9 cellular contexts compared by ENCODE assay signal in genomic region chr20:45036044-45036755, GRCh38.
DNase-seq lines count a peak whose midpoint lies in the region; ATAC-seq and TF ChIP-seq lines count a peak whose summit lies in the region.
"Had no signal": no experiment of that assay in that cellular context is flagged by ENCODE, and none has a peak within 500 bp of the region (broad histone marks: within the 10 kb centered on the region; RNA-seq: fewer than 3 reads in every experiment).

No MANE protein-coding gene starts in this region.

- intact Hi-C loops in A673 (cut with micrococcal nuclease; ENCODE audit: unreplicated experiment): no loop called here

- no peaks in the 10 kb centered on the region for H3K36me3 ChIP-seq in A673 (ENCODE audit: insufficient read depth, low read length, poor library complexity, severe bottlenecking)
- H3K36me3 ChIP-seq in MG63: peaks cover 14% of the 10 kb centered on the region

- no peak for TF ChIP-seq CTCF in A673 (conservative IDR thresholded peaks at IDR 0.05; ENCODE audit: low read depth, low read length)

- no peaks in the 10 kb centered on the region for H3K9me3 ChIP-seq in A673 (ENCODE audit: low read depth, low read length, poor library complexity, severe bottlenecking)
- peaks cover 4% of the 10 kb centered on the region for H3K9me3 ChIP-seq in MG63

- no peak overlapping the region for H3K4me3 Mint-ChIP-seq in activated T-cell treated with anti-CD3 and anti-CD28 coated beads, Interleukin-2, amount 50 U/mL, for 24 hours

- no peak overlapping the region for H3K4me3 ChIP-seq in A673 (ENCODE audit: low read depth, low read length, poor library complexity, severe bottlenecking)
- H3K4me3 ChIP-seq in MG63: no peak overlapping the region
- H3K4me3 ChIP-seq: lung had no signal

- CTCF ChIA-PET in A673 (lab: Charles Lee): no interaction called here

- peak; percentile 12 for DNase-seq in A673 (ENCODE audit: low spot score)
- DNase-seq in MG63: peak; percentile 78
- peak; percentile 62 for DNase-seq in activated T-cell treated with anti-CD3 and anti-CD28 coated beads, Interleukin-2, amount 50 U/mL, for 24 hours
- DNase-seq in kidney tubule cell (ENCODE audit: low spot score): peak; percentile 74
- DNase-seq in NCI-H526 treated with DMSO at 0.1 percent for 48 hours (lab: John Stamatoyannopoulos, UW): no peak
- DNase-seq in HPDE6-E6E7 (ENCODE audit: extremely low spot score): no peak
- DNase-seq in GM03348 (ENCODE audit: low spot score): no peak

- peaks cover 3% of the 10 kb centered on the region for H3K9me3 Mint-ChIP-seq in activated T-cell treated with anti-CD3 and anti-CD28 coated beads, Interleukin-2, amount 50 U/mL, for 24 hours

- no TSS peak for BruUV-seq in A673 (replicated peaks; lab: Mats Ljungman, UMichigan)

- H3K27me3 ChIP-seq in A673 (replicated peaks; ENCODE audit: insufficient read depth, low read depth, low read length, poor library complexity) (no peaks in the 10 kb centered on the region), MG63 (no peaks in the 10 kb centered on the region)

- H3K4me1 Mint-ChIP-seq in activated T-cell treated with anti-CD3 and anti-CD28 coated beads, Interleukin-2, amount 50 U/mL, for 24 hours (ENCODE audit: low read depth): peaks cover 81% of the 10 kb centered on the region

- no peaks in the 10 kb centered on the region for H3K27me3 Mint-ChIP-seq in activated T-cell treated with anti-CD3 and anti-CD28 coated beads, Interleukin-2, amount 50 U/mL, for 24 hours

- peak overlapping the region; percentile 95 for H3K27ac Mint-ChIP-seq in activated T-cell treated with anti-CD3 and anti-CD28 coated beads, Interleukin-2, amount 50 U/mL, for 24 hours

- POLR2A ChIA-PET in A673 (lab: Charles Lee; ENCODE audit: low non-redundant PET): no interaction called here

- H3K27ac ChIP-seq in A673 (ENCODE audit: low read depth, low read length, poor library complexity, severe bottlenecking): peak overlapping the region; percentile 40

- no peak for ATAC-seq in HG03378 (IDR thresholded peaks at IDR 0.05; ENCODE audit: unreplicated experiment)

- peaks cover 19% of the 10 kb centered on the region for H3K4me1 ChIP-seq in A673 (ENCODE audit: insufficient read depth, low read length, poor library complexity, severe bottlenecking)

- H3K36me3 Mint-ChIP-seq in activated T-cell treated with anti-CD3 and anti-CD28 coated beads, Interleukin-2, amount 50 U/mL, for 24 hours (ENCODE audit: low read depth): peaks cover 81% of the 10 kb centered on the region

Comparison
In these comparisons a context has a peak if more than half of its experiments do, and no peak if none do; other contexts are left out.
1. DNase-seq: peak in A673 (single experiment), MG63 (single experiment), activated T-cell treated with anti-CD3 and anti-CD28 coated beads, Interleukin-2, amount 50 U/mL, for 24 hours (single experiment) and kidney tubule cell (single experiment); none in NCI-H526 treated with DMSO at 0.1 percent for 48 hours (single experiment), HPDE6-E6E7 (single experiment) and GM03348 (single experiment).